ENCODE assay signal across 8 cellular contexts in genomic region chr13:50512602-50513527, GRCh38.
A peak's percentile ranks its signal among the peaks of the same experiment; 100 is the strongest.
DNase-seq lines count a peak whose midpoint lies in the region; ATAC-seq and TF ChIP-seq lines count a peak whose summit lies in the region.

No MANE protein-coding gene starts in this region.

- 12% methylated on average over 12 of the region's 12 CpGs for WGBS in mammary epithelial cell (ENCODE audit: low coverage, missing lambda C conversion rate)
- WGBS in right lobe of liver (ENCODE audit: insufficient coverage, low coverage, low lambda C conversion rate, missing lambda C conversion rate) = 13% methylated on average over 12 of the region's 12 CpGs
- no CpG with 5 or more reads among the region's 12 CpGs for WGBS in mesendoderm (ENCODE audit: extremely low coverage, insufficient coverage, low lambda C conversion rate)

- H3K4me1 ChIP-seq in BLaER1 = peaks cover 48% of the 10 kb centered on the region
- peaks cover 6% of the 10 kb centered on the region for H3K4me1 ChIP-seq in mammary epithelial cell (ENCODE audit: insufficient read depth, low read length)
- peaks cover 0 to 39% (median 6%) of the 10 kb centered on the region in 4 donors for H3K4me1 ChIP-seq in right lobe of liver
- H3K4me1 ChIP-seq in mesendoderm (ENCODE audit: control insufficient read depth, low read depth, low read length) = no peaks in the 10 kb centered on the region

- TF ChIP-seq CTCF in mammary epithelial cell (conservative IDR thresholded peaks at IDR 0.05 in 1 of 2, IDR thresholded peaks at IDR 0.05 in 1 of 2; ENCODE audit: extremely low read depth in 1 of 2, insufficient read depth in 1 of 2, low read depth in 1 of 2, low read length in 2 of 2) (peak in 1 of 2 donors; percentile 7), right lobe of liver (IDR thresholded peaks at IDR 0.05) (peak in 3 of 4 donors; percentile 10 to 15 (median 12))

- H2AFZ ChIP-seq in mammary epithelial cell (ENCODE audit: low read depth, low read length) = peak overlapping the region; percentile 88

- H3K9ac ChIP-seq in BLaER1 (peak overlapping the region; percentile 77), mammary epithelial cell (ENCODE audit: insufficient read depth, low read length) (no peak overlapping the region), mesendoderm (ENCODE audit: low read length) (no peak overlapping the region)

- no peak overlapping the region for H2AK5ac ChIP-seq in mesendoderm (ENCODE audit: low read length)

- H3K27ac ChIP-seq in BLaER1 (peak overlapping the region; percentile 88), mammary epithelial cell (ENCODE audit: insufficient read depth, low read depth, low read length) (no peak overlapping the region), right lobe of liver (peak overlapping the region; percentile 62 to 78 (median 64)), mesendoderm (ENCODE audit: low read depth, low read length) (no peak overlapping the region)

- H3K4me2 ChIP-seq in BLaER1 = peak overlapping the region; percentile 89
- H3K4me2 ChIP-seq in mammary epithelial cell (ENCODE audit: insufficient read depth, low read depth, low read length) = peak overlapping the region; percentile 66
- no peak overlapping the region for H3K4me2 ChIP-seq in mesendoderm (ENCODE audit: low read length)

- no peak overlapping the region for H2BK15ac ChIP-seq in mesendoderm (replicated peaks; ENCODE audit: low read depth)

- no peaks in the 10 kb centered on the region for H3K79me2 ChIP-seq in mammary epithelial cell (ENCODE audit: insufficient read depth, low read length)
- no peaks in the 10 kb centered on the region for H3K79me2 ChIP-seq in mesendoderm (ENCODE audit: control insufficient read depth, insufficient read depth, low read length)

- CTCF ChIA-PET in mammary epithelial cell (lab: Charles Lee; ENCODE audit: low non-redundant PET) = no interaction called here

- H3K27me3 ChIP-seq in BLaER1 (no peaks in the 10 kb centered on the region), mammary epithelial cell (ENCODE audit: insufficient read depth, low read length) (no peaks in the 10 kb centered on the region), right lobe of liver (no peaks in the 10 kb centered on the region), mesendoderm (ENCODE audit: insufficient read depth, low read length, poor library complexity) (no peaks in the 10 kb centered on the region)

- H3K4ac ChIP-seq in mesendoderm (ENCODE audit: low read depth, low read length) = no peak overlapping the region

- peaks cover 13% of the 10 kb centered on the region for H3K9me3 ChIP-seq in BLaER1
- no peaks in the 10 kb centered on the region for H3K9me3 ChIP-seq in mammary epithelial cell (replicated peaks; ENCODE audit: insufficient read depth, low read length)
- H3K9me3 ChIP-seq in right lobe of liver = no peaks in the 10 kb centered on the region

- intact Hi-C loops in mammary epithelial cell (cut with micrococcal nuclease) = no loop called here
- intact Hi-C loops in right lobe of liver (cut with DNase I) = no loop called here

- peaks cover 3% of the 10 kb centered on the region; the same call in 1 of the 2 replicates for H3K36me3 ChIP-seq in BLaER1
- H3K36me3 ChIP-seq in mammary epithelial cell (ENCODE audit: insufficient read depth, low read length) = no peaks in the 10 kb centered on the region
- no peaks in the 10 kb centered on the region for H3K36me3 ChIP-seq in right lobe of liver
- no peaks in the 10 kb centered on the region for H3K36me3 ChIP-seq in mesendoderm (ENCODE audit: control insufficient read depth, insufficient read depth, low read length)

- no peak overlapping the region for H3K18ac ChIP-seq in mesendoderm (ENCODE audit: low read length)

- peak overlapping the region; percentile 59 for H3K4me3 ChIP-seq in BLaER1
- peak overlapping the region; percentile 1 to 22 (median 3) for H3K4me3 ChIP-seq in mammary epithelial cell (replicated peaks in 1 of 3; ENCODE audit: insufficient read depth in 1 of 3, low read depth in 2 of 3, low read length in 3 of 3)
- H3K4me3 ChIP-seq in right lobe of liver = peak overlapping the region; percentile 8 to 31 (median 15)
- no peak overlapping the region for H3K4me3 ChIP-seq in mesendoderm (ENCODE audit: low read length)

- in situ Hi-C loops in mammary epithelial cell (cut with MboI; ENCODE audit: low sequenced_read_pairs in 2 of 2) = no loop called here

- no peak overlapping the region for H3K23ac ChIP-seq in mesendoderm (ENCODE audit: low read length)

- H3K79me1 ChIP-seq in mesendoderm (ENCODE audit: low read length) = no peaks in the 10 kb centered on the region

- H4K5ac ChIP-seq in mesendoderm (ENCODE audit: low read length) = no peak overlapping the region

- no peak overlapping the region for H2BK5ac ChIP-seq in mesendoderm (ENCODE audit: low read length)

- no peak overlapping the region for H4K8ac ChIP-seq in mesendoderm (ENCODE audit: low read depth, low read length)

- TF ChIP-seq POLR2A in right lobe of liver (IDR thresholded peaks at IDR 0.05) = no peak

- H4K20me1 ChIP-seq in BLaER1 (no peaks in the 10 kb centered on the region), mammary epithelial cell (ENCODE audit: insufficient read depth, low read length) (no peaks in the 10 kb centered on the region)

- dilution Hi-C loops in mammary epithelial cell (cut with HindIII; ENCODE audit: low sequenced_read_pairs) = no loop called here

- ATAC-seq in GM18909 (IDR thresholded peaks at IDR 0.05; ENCODE audit: poor library complexity, unreplicated experiment) (peak; percentile 89), HG03139 (IDR thresholded peaks at IDR 0.05; ENCODE audit: unreplicated experiment) (peak; percentile 79), right lobe of liver (peak; percentile 85 to 91 (median 90))

- H2BK120ac ChIP-seq in mesendoderm (ENCODE audit: low read depth, low read length) = no peak overlapping the region

- no TSS peak for BruUV-seq in mammary epithelial cell (replicated peaks; lab: Mats Ljungman, UMichigan)

- peak; percentile 75 for DNase-seq in SW480 (ENCODE audit: low spot score)
- DNase-seq in mammary epithelial cell = no peak
- DNase-seq in right lobe of liver = peak; percentile 63 to 78 (median 75)
- peak; percentile 20 to 27 for DNase-seq in stimulated activated CD8-positive, alpha-beta memory T cell treated with anti-CD3 and anti-CD28 coated beads, Interleukin-2, amount 100 ng/mL, for 48 hours (ENCODE audit: low read depth in 2 of 2)
- DNase-seq in mesendoderm = no peak

- no peak overlapping the region for H3K56ac ChIP-seq in mesendoderm (ENCODE audit: low read length)

Comparison
In these comparisons a context has a peak if more than half of its experiments do, and no peak if none do; other contexts are left out.
1. H3K27ac ChIP-seq: peak in BLaER1 (single experiment) and right lobe of liver (3 of 3); none in mammary epithelial cell (single experiment) and mesendoderm (single experiment).
2. DNase-seq: peak in SW480 (single experiment), right lobe of liver (3 of 3) and stimulated activated CD8-positive, alpha-beta memory T cell treated with anti-CD3 and anti-CD28 coated beads, Interleukin-2, amount 100 ng/mL, for 48 hours (2 of 2); none in mammary epithelial cell (single experiment) and mesendoderm (single experiment).
3. Peak in every context shown above with its lines, with median percentiles within 50 percentile points of each other: ATAC-seq.